8 cellular contexts compared by ENCODE assay signal in the genomic region with DNA sequence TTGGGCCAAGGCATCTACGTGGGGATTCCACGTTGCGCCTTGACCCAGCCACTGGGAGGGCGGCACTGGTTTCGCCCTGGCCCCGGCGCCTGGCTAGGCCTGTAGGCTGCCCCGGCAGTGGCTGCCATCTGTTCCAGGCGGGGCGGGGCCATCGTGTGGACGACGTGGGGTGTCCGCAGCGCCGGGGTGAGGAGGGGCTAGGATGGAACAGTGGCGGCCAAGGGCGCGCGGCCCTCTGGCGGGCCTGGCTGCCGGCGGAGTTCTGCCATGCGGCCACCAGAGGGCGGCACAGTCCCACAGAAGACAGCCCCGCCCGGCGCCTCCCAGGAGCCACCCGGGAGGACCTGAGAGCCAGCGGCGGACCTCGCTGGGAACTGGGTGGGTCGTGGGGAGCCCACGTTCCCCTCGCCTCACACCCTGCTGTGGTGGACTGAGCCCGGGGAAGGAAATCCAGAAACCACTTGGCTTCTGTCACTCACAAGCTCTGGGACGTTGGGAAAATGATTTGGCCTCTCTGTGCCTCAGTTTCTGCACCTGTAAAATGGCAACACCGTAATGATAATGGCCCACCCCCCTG. TPM values are rescaled to one million over a fixed set of nuclear protein-coding genes. Genes with fewer than 3 reads are reported as not detected.
DNase-seq lines count a peak whose midpoint lies in the region; ATAC-seq and TF ChIP-seq lines count a peak whose summit lies in the region.

No MANE protein-coding gene starts in this region.

- H3K27me3 ChIP-seq in left lung: peaks cover 0 to 40% of the 10 kb centered on the region in 2 donors

- no peak overlapping the region for H3K4me3 Mint-ChIP-seq in chondrocyte (ENCODE audit: unreplicated experiment)

- intact Hi-C loops in left lung (cut with DNase I): no loop called here

- no peaks in the 10 kb centered on the region for H3K9me3 Mint-ChIP-seq in chondrocyte (ENCODE audit: low read depth)

- H3K4me1 Mint-ChIP-seq in chondrocyte (ENCODE audit: low read depth): no peaks in the 10 kb centered on the region

- peaks cover 4 to 8% of the 10 kb centered on the region in 2 donors for H3K4me1 ChIP-seq in left lung

- DNase-seq in AG10803 (ENCODE audit: low read depth) (peak; percentile 35), GM20000 (ENCODE audit: low spot score) (peak; percentile 89), NCI-H345 treated with DMSO at 0.1 percent for 48 hours (lab: John Stamatoyannopoulos, UW; ENCODE audit: unreplicated experiment) (peak; percentile 51), chondrocyte (ENCODE audit: low spot score) (no peak), left lung (peak; percentile 63 to 96)
- peak; percentile 84 for DNase-seq in activated CD4-positive, alpha-beta T cell treated with anti-CD3 and anti-CD28 coated beads for 48 hours
- peak in 2 of 3 donors; percentile 58 to 79 for DNase-seq in stimulated activated CD4-positive, alpha-beta T cell treated with anti-CD3 and anti-CD28 coated beads, TNF-alpha, amount 100 ng/mL, for 1 hour (ENCODE audit: low read depth in 3 of 3, low spot score in 1 of 3)

- peaks cover 2% of the 10 kb centered on the region for H3K36me3 Mint-ChIP-seq in chondrocyte (ENCODE audit: low read depth)

- no peak overlapping the region for H3K27ac ChIP-seq in left lung

- no peaks in the 10 kb centered on the region for H3K36me3 ChIP-seq in left lung

- no peaks in the 10 kb centered on the region for H3K9me3 ChIP-seq in left lung

- TF ChIP-seq CTCF in AG10803 (conservative IDR thresholded peaks at IDR 0.05; ENCODE audit: low read length) (peak; percentile 69), GM20000 (IDR thresholded peaks at IDR 0.05; ENCODE audit: extremely low read depth, missing control alignments) (peak; percentile 89), chondrocyte (IDR thresholded peaks at IDR 0.05) (peak; percentile 98), left lung (IDR thresholded peaks at IDR 0.05) (peak; percentile 90 to 97)

- peaks cover 45% of the 10 kb centered on the region for H3K27me3 Mint-ChIP-seq in chondrocyte (ENCODE audit: low read depth)

- no peak overlapping the region for H3K4me3 ChIP-seq in AG10803 (ENCODE audit: low read length)
- no peak overlapping the region for H3K4me3 ChIP-seq in left lung

- ATAC-seq in left lung: peak; percentile 99
- ATAC-seq in GM21390 (IDR thresholded peaks at IDR 0.05; ENCODE audit: unreplicated experiment): no peak

- no peak overlapping the region for H3K27ac Mint-ChIP-seq in chondrocyte (ENCODE audit: unreplicated experiment)

RNA-seq across cellular contexts. Expression of gene RAPGEF1, which starts 22.6 kb away (rescaled TPM):
- total RNA-seq in chondrocyte: 65.4 to 77.3 TPM (median 73.1 TPM) in 3 replicates
- 100 to 1,000 TPM in 1 of 2 donors, 10 to 100 TPM in 1; 73.7 to 112 TPM for total RNA-seq in left lung
